15 cellular contexts compared by ENCODE assay signal in genomic region chr9:23769307-23769935, GRCh38. TPM values are rescaled to one million over a fixed set of nuclear protein-coding genes. Genes with fewer than 3 reads are reported as not detected.
A peak's percentile ranks its signal among the peaks of the same experiment; 100 is the strongest.
DNase-seq lines count a peak whose midpoint lies in the region; ATAC-seq and TF ChIP-seq lines count a peak whose summit lies in the region.
"Had no signal": no experiment of that assay in that cellular context is flagged by ENCODE, and none has a peak within 500 bp of the region (broad histone marks: within the 10 kb centered on the region; RNA-seq: fewer than 3 reads in every experiment).

No MANE protein-coding gene starts in this region.

- TF ChIP-seq CTCF in WTC11 (IDR thresholded peaks at IDR 0.05) (no peak), hepatocyte (IDR thresholded peaks at IDR 0.05; ENCODE audit: poor library complexity) (no peak)

- H3K4me1 ChIP-seq in hepatocyte (ENCODE audit: insufficient read depth), result no peaks in the 10 kb centered on the region

- H3K4me1 Mint-ChIP-seq in WTC11, result peaks cover 85% of the 10 kb centered on the region

- H3K9me2 ChIP-seq in hepatocyte (replicated peaks; ENCODE audit: insufficient read depth), result no peaks in the 10 kb centered on the region

- peaks cover 7% of the 10 kb centered on the region for H3K36me3 Mint-ChIP-seq in WTC11

- peak overlapping the region; percentile 78; the same call in 1 of the 2 replicates for H3K27ac Mint-ChIP-seq in WTC11
- H3K27ac Mint-ChIP-seq: activated CD8-positive, alpha-beta T cell treated with anti-CD3 and anti-CD28 coated beads for 36 hours had no signal

- no peaks in the 10 kb centered on the region for H3K27me3 ChIP-seq in hepatocyte
- H3K27me3 ChIP-seq: MG63 had no signal

- H3K4me2 ChIP-seq in hepatocyte, result no peak overlapping the region

- 61% methylated on average over 7 of the region's 7 CpGs for WGBS in hepatocyte (ENCODE audit: low lambda C conversion rate, missing lambda C conversion rate)

- H3K9me3 ChIP-seq in hepatocyte (ENCODE audit: low read depth), result no peaks in the 10 kb centered on the region
- H3K9me3 ChIP-seq: MG63 had no signal

- H3K9me3 Mint-ChIP-seq in WTC11, result no peaks in the 10 kb centered on the region

- peak; percentile 16 for DNase-seq in HK-2 (ENCODE audit: unreplicated experiment)
- DNase-seq in WTC11 (ENCODE audit: low spot score), result no peak
- DNase-seq in hepatocyte (ENCODE audit: low spot score), result peak; percentile 37
- peak; percentile 13 for DNase-seq in stromal cell of bone marrow (ENCODE audit: low read depth)
- DNase-seq in SIG-M5 (lab: John Stamatoyannopoulos, UW), result no peak
- no peak for DNase-seq in mesenteric fat pad (ENCODE audit: low spot score)
- DNase-seq: activated CD8-positive, alpha-beta T cell treated with anti-CD3 and anti-CD28 coated beads for 36 hours; activated naive CD4-positive, alpha-beta T cell; kidney; MG63; NCI-H2171 treated with DMSO at 0.1 percent for 48 hours; substantia nigra; T-helper 9 cell had no signal

- H3K4me3 ChIP-seq in hepatocyte, result no peak overlapping the region
- H3K4me3 ChIP-seq: MG63 had no signal

- H3K36me3 ChIP-seq in hepatocyte (replicated peaks; ENCODE audit: insufficient read depth, low read depth), result no peaks in the 10 kb centered on the region
- H3K36me3 ChIP-seq: MG63 had no signal

- H3K4me3 Mint-ChIP-seq in WTC11, result no peak overlapping the region; the same call in 1 of the 2 replicates
- H3K4me3 Mint-ChIP-seq: activated CD8-positive, alpha-beta T cell treated with anti-CD3 and anti-CD28 coated beads for 36 hours had no signal

- H3K27me3 Mint-ChIP-seq in WTC11 (ENCODE audit: low read depth), result no peaks in the 10 kb centered on the region
- H3K27me3 Mint-ChIP-seq: activated CD8-positive, alpha-beta T cell treated with anti-CD3 and anti-CD28 coated beads for 36 hours had no signal

- H2AFZ ChIP-seq in hepatocyte, result no peak overlapping the region

- no peak overlapping the region for H3K27ac ChIP-seq in hepatocyte

- CTCF ChIA-PET in WTC11 (lab: Charles Lee), result interaction anchor here (1.5 kb wide), 1 partner anchor 10 kb away, joined by 4 read pairs; no protein-coding TSS in a partner anchor

- ATAC-seq in WTC11, result peak; percentile 45
- no peak for ATAC-seq in GM18498 (IDR thresholded peaks at IDR 0.05; ENCODE audit: unreplicated experiment)
- ATAC-seq: activated CD8-positive, alpha-beta T cell treated with anti-CD3 and anti-CD28 coated beads for 36 hours; sciatic nerve had no signal

- H3K79me2 ChIP-seq in hepatocyte, result no peaks in the 10 kb centered on the region

- POLR2A ChIA-PET in WTC11 (lab: Charles Lee), result no interaction called here

- H4K20me1 ChIP-seq in hepatocyte (ENCODE audit: insufficient read depth, poor library complexity, severe bottlenecking), result no peaks in the 10 kb centered on the region

TF ChIP-seq in WTC11, 78 proteins besides CTCF, POLR2A, EP300 and RAD21:
- TF ChIP-seq MXD4 (CRISPR knock-in tag; IDR thresholded peaks at IDR 0.05; ENCODE audit: borderline replicate concordance), result no peak
- TF ChIP-seq ZNF416 (CRISPR knock-in tag; IDR thresholded peaks at IDR 0.05), result no peak
- TF ChIP-seq ATF1 (CRISPR knock-in tag; IDR thresholded peaks at IDR 0.05), result no peak
- TF ChIP-seq ZNF232 (CRISPR knock-in tag; IDR thresholded peaks at IDR 0.05), result no peak
- no peak for TF ChIP-seq ZMAT4 (CRISPR knock-in tag; IDR thresholded peaks at IDR 0.05)
- TF ChIP-seq SMAD4 (CRISPR knock-in tag; IDR thresholded peaks at IDR 0.05), result no peak
- TF ChIP-seq ERG (CRISPR knock-in tag; IDR thresholded peaks at IDR 0.05), result no peak
- no peak for TF ChIP-seq EMX1 (CRISPR knock-in tag; IDR thresholded peaks at IDR 0.05)
- no peak for TF ChIP-seq ZBTB43 (CRISPR knock-in tag; IDR thresholded peaks at IDR 0.05)
- no peak for TF ChIP-seq ATF2 (CRISPR knock-in tag; IDR thresholded peaks at IDR 0.05; ENCODE audit: borderline replicate concordance, low read depth)
- TF ChIP-seq ATF3 (CRISPR knock-in tag; conservative IDR thresholded peaks at IDR 0.05), result no peak
- TF ChIP-seq ZNF423 (CRISPR knock-in tag; IDR thresholded peaks at IDR 0.05), result no peak
- TF ChIP-seq CREM (CRISPR knock-in tag; IDR thresholded peaks at IDR 0.05), result no peak
- no peak for TF ChIP-seq ZBTB21 (CRISPR knock-in tag; IDR thresholded peaks at IDR 0.05; ENCODE audit: borderline replicate concordance)
- no peak for TF ChIP-seq OVOL2 (CRISPR knock-in tag; IDR thresholded peaks at IDR 0.05; ENCODE audit: borderline replicate concordance)
- no peak for TF ChIP-seq MYBL2 (CRISPR knock-in tag; IDR thresholded peaks at IDR 0.05)
- no peak for TF ChIP-seq USF1 (CRISPR knock-in tag; IDR thresholded peaks at IDR 0.05)
- no peak for TF ChIP-seq HMGXB4 (CRISPR knock-in tag; IDR thresholded peaks at IDR 0.05)
- no peak for TF ChIP-seq ZNF396 (CRISPR knock-in tag; IDR thresholded peaks at IDR 0.05; ENCODE audit: borderline replicate concordance)

RNA-seq across cellular contexts. Expression of gene ELAVL2, which starts 56.6 kb away (rescaled TPM):
- 22.8 to 35.9 TPM (median 26.7 TPM) in 3 replicates for total RNA-seq in WTC11 (2021)
- 0.24 and 0.93 TPM in 2 replicates for total RNA-seq in hepatocyte
- polyA plus RNA-seq in hepatocyte, result 1.4 TPM in 1 of 2 replicates, not detected in the other
- total RNA-seq in mesenteric fat pad, result not detected
- total RNA-seq: activated CD8-positive, alpha-beta T cell treated with anti-CD3 and anti-CD28 coated beads for 36 hours had no signal

Comparison
In these comparisons a context has a peak if more than half of its experiments do, and no peak if none do; other contexts are left out.
1. DNase-seq: peak in HK-2 (single experiment), hepatocyte (single experiment) and stromal cell of bone marrow (single experiment); none in WTC11 (single experiment), SIG-M5 (single experiment) and mesenteric fat pad (single experiment).
2. RNA of gene ELAVL2, which starts 56.6 kb away (total RNA-seq): 22.8 to 35.9 TPM in WTC11; 0.24 to 0.93 TPM in hepatocyte and not detected in mesenteric fat pad (single experiment); every median in the first group is over 10 times any median in the second.